In the genomic region with DNA sequence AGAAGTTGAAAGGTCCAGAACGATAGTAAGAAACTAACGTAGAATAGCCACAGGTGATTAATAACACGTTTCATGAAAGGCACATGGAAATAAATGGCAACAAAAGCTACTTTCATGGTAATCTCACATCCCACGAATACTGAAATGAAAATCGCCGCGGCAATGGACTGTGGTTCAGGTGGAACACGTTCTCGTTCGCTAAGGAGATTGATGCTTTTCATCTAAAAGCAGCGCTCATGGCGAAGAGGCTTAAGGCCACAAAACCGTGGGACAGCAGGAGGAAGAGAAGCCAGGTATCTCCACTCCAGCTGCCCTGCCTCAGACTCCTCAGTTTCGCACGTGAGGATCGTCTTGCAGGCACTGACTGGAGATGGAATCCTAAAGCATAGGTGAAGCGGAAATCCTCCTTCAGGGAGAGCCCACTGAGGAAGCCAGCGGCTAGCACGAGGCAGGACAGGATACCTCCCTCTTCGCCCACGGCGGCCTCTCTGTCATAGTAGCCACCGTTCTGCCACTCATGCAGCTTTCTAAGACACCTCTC, we compare ENCODE assay signal across 1 cellular context.
TF ChIP-seq lines count a peak whose summit lies in the region.

No MANE protein-coding gene starts in this region.

TF ChIP-seq in SK-N-SH treated with all-trans-retinoic acid at 6 μM for 48 hours, 23 proteins besides CTCF, POLR2A, EP300 and RAD21 (continued from another document):
- TF ChIP-seq CREB5 (CRISPR knock-in tag; IDR thresholded peaks at IDR 0.05; ENCODE audit: low read depth), result no peak
- TF ChIP-seq CSDC2 (CRISPR knock-in tag; IDR thresholded peaks at IDR 0.05), result no peak
- TF ChIP-seq ZFP30 (CRISPR knock-in tag; IDR thresholded peaks at IDR 0.05), result no peak
- TF ChIP-seq, protein P1, sequence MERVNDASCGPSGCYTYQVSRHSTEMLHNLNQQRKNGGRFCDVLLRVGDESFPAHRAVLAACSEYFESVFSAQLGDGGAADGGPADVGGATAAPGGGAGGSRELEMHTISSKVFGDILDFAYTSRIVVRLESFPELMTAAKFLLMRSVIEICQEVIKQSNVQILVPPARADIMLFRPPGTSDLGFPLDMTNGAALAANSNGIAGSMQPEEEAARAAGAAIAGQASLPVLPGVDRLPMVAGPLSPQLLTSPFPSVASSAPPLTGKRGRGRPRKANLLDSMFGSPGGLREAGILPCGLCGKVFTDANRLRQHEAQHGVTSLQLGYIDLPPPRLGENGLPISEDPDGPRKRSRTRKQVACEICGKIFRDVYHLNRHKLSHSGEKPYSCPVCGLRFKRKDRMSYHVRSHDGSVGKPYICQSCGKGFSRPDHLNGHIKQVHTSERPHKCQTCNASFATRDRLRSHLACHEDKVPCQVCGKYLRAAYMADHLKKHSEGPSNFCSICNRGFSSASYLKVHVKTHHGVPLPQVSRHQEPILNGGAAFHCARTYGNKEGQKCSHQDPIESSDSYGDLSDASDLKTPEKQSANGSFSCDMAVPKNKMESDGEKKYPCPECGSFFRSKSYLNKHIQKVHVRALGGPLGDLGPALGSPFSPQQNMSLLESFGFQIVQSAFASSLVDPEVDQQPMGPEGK (CRISPR knock-in tag; IDR thresholded peaks at IDR 0.05; ENCODE audit: borderline replicate concordance), result no peak
